Comparison of ENCODE assay signal across 1 cellular context in genomic region chr5:76403963-76404693, GRCh38.
TF ChIP-seq lines count a peak whose summit lies in the region.

No MANE protein-coding gene starts in this region.

TF ChIP-seq in IMR-90, 13 proteins besides CTCF, POLR2A, EP300 and RAD21 (continued from another document):
- TF ChIP-seq RCOR1 (IDR thresholded peaks at IDR 0.05; ENCODE audit: insufficient replicate concordance, low read length) (no peak), NFE2L2 (IDR thresholded peaks at IDR 0.05; ENCODE audit: low read depth, low read length) (no peak), USF2 (IDR thresholded peaks at IDR 0.05; ENCODE audit: low read depth, low read length) (no peak), FOS (IDR thresholded peaks at IDR 0.05; ENCODE audit: low read depth, low read length) (no peak), BHLHE40 (IDR thresholded peaks at IDR 0.05; ENCODE audit: low read depth, low read length) (no peak), CEBPB (IDR thresholded peaks at IDR 0.05; ENCODE audit: low read depth, low read length) (no peak), CHD1 (IDR thresholded peaks at IDR 0.05; ENCODE audit: low read depth, low read length) (no peak), MAFK (IDR thresholded peaks at IDR 0.05; ENCODE audit: low read depth, low read length) (no peak), RFX5 (IDR thresholded peaks at IDR 0.05; ENCODE audit: low read depth, low read length) (no peak), ELK1 (IDR thresholded peaks at IDR 0.05; ENCODE audit: borderline replicate concordance, low read depth, low read length) (no peak), MXI1 (IDR thresholded peaks at IDR 0.05; ENCODE audit: borderline replicate concordance, low read depth, low read length) (no peak)
